In the genomic region with DNA sequence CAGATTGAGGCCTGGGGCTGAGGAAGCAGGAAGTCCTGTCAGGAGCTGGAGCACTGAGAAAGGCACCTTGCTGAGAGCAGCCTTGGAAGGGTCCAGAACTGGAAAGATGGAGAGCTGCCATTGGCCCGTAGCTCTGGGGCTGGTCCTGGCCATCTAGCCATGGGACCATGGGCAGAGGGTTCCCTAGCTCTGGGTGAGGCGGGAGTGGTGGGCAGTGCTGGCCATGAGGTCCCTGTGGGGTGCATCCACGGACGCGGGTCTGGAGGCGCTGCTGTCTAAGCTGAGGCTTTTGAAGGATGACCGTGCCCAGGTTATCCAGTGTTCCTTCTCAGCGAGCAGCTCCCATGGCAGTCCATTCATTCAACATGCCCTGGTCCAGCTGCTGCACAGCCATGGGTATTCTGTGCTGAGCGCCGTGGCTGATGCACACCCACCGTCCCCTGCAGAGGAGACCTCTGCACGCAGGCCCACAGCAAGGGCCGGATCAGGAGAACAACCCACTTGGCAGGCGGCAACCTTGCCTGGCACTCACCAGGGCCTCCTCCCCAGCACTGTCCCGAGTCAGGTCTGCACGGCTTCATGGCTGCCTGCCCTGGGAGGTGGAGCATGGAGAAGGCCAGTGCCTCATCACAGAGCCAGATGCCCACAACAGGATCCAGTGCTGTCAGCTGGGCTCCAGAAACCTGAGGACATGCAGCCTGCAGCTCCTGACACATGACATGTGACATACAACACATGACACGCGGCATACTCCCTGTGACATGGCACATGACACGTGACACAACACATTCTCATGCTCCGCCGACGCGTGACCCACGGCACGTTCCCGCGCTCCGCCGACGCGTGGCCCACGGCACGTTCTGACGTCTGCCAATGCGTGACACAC, we compare ENCODE assay signal across 19 cellular contexts.
DNase-seq lines count a peak whose midpoint lies in the region; ATAC-seq, FAIRE-seq and TF ChIP-seq lines count a peak whose summit lies in the region.
"Had no signal": no experiment of that assay in that cellular context is flagged by ENCODE, and none has a peak within 500 bp of the region (broad histone marks: within the 10 kb centered on the region; RNA-seq: fewer than 3 reads in every experiment).

No MANE protein-coding gene starts in this region.

- no peaks in the 10 kb centered on the region; the same call in 1 of the 2 replicates for H3K23me2 ChIP-seq in H1 (ENCODE audit: low read depth, low read length)

- H3K27me3 ChIP-seq in H1 (replicated peaks in 1 of 4; ENCODE audit: control insufficient read depth in 3 of 4, extremely low read depth in 1 of 4, insufficient read depth in 3 of 4, low read length in 3 of 4): no peaks in the 10 kb centered on the region

- intact Hi-C loops in left ventricle myocardium superior (cut with micrococcal nuclease) (no loop called here), posterior vena cava (cut with DNase I) (no loop called here)

- H3K79me1 ChIP-seq in H1 (ENCODE audit: low read depth, low read length): no peaks in the 10 kb centered on the region

- no peaks in the 10 kb centered on the region for H4K20me1 ChIP-seq in H1 (replicated peaks in 1 of 2; ENCODE audit: control insufficient read depth in 1 of 2, insufficient read depth in 2 of 2, low read length in 2 of 2)

- no peak for DNase-seq in GM12891 (ENCODE audit: insufficient read length, low spot score)
- no peak for DNase-seq in H1 (ENCODE audit: low read depth in 1 of 2, low spot score in 2 of 2)
- DNase-seq in left ventricle myocardium superior: peak; percentile 89
- DNase-seq in posterior vena cava (ENCODE audit: low spot score): peak; percentile 75
- no peak for DNase-seq in T-helper 2 cell
- DNase-seq in NCI-H1105 treated with DMSO at 0.1 percent for 48 hours (lab: John Stamatoyannopoulos, UW): no peak
- DNase-seq in ecto neural progenitor cell (ENCODE audit: low spot score): no peak
- DNase-seq: DMS79 treated with DMSO at 0.1 percent for 48 hours, GDM1, Kasumi-1, NCI-H1417, NCI-H187 treated with DMSO at 0.1 percent for 48 hours, NCI-H526 treated with DMSO at 0.1 percent for 48 hours, SIG-M5 had no signal

- H3K9me3 ChIP-seq in H1 (ENCODE audit: insufficient read depth in 2 of 2, low read depth in 1 of 2, low read length in 1 of 2): no peaks in the 10 kb centered on the region
- H3K9me3 ChIP-seq: A549 had no signal

- H3K79me2 ChIP-seq in H1 (ENCODE audit: control insufficient read depth in 1 of 2, insufficient read depth in 2 of 2, low read length in 2 of 2): no peaks in the 10 kb centered on the region

- H2BK15ac ChIP-seq in H1 (ENCODE audit: low read length): no peak overlapping the region

- H2BK12ac ChIP-seq in H1 (ENCODE audit: low read depth, low read length): no peak overlapping the region

- H2AK5ac ChIP-seq in H1 (ENCODE audit: low read depth, low read length): peak overlapping the region; percentile 77; the same call in 1 of the 2 replicates

- no peak overlapping the region for H3K18ac ChIP-seq in H1 (ENCODE audit: extremely low read depth, low read length)

- ATAC-seq in left ventricle myocardium superior: peak; percentile 96
- no peak for ATAC-seq in GM18861 (IDR thresholded peaks at IDR 0.05; ENCODE audit: unreplicated experiment)
- ATAC-seq: A549 had no signal

- POLR2A ChIA-PET in H1 (lab: Charles Lee; ENCODE audit: partially characterized antibody): interaction anchor here (0.9 kb wide), 1 partner anchor 22 kb away, joined by 3 read pairs; no protein-coding TSS in a partner anchor

- WGBS in H1 (ENCODE audit: extremely low coverage in 1 of 2, insufficient coverage in 1 of 2, insufficient read length in 1 of 2, insufficient replicate concordance in 2 of 2, low coverage in 1 of 2, low lambda C conversion rate in 2 of 2, missing lambda C conversion rate in 1 of 2), 2 experiments: 93% methylated on average over 35 of the region's 35 CpGs; no CpG with 5 or more reads in 1 of the 2 experiments

- no peak overlapping the region for H2BK20ac ChIP-seq in H1 (ENCODE audit: low read length)

- TF ChIP-seq CTCF in H1 (IDR thresholded peaks at IDR 0.05; ENCODE audit: control extremely low read depth in 1 of 3, insufficient read depth in 1 of 3, low read depth in 1 of 3, low read length in 3 of 3): no peak

- H2BK5ac ChIP-seq in H1 (ENCODE audit: low read depth, low read length): no peak overlapping the region

- H2BK120ac ChIP-seq in H1 (replicated peaks; ENCODE audit: low read depth, low read length): no peak overlapping the region

- no peak for TF ChIP-seq EP300 in H1 (IDR thresholded peaks at IDR 0.05; ENCODE audit: borderline replicate concordance in 1 of 2, low read depth in 2 of 2, low read length in 2 of 2)

- no peak overlapping the region for H2AFZ ChIP-seq in H1 (ENCODE audit: low read length)

- no peak overlapping the region for H3K23ac ChIP-seq in H1 (ENCODE audit: insufficient read length)

- H4K8ac ChIP-seq in H1 (ENCODE audit: extremely low read depth, insufficient read depth, low read length): peak overlapping the region; percentile 22; the same call in 1 of the 2 replicates

- H4K91ac ChIP-seq in H1 (replicated peaks; ENCODE audit: insufficient read length, low read length): no peak overlapping the region

- no peak overlapping the region for H3K4me2 ChIP-seq in H1 (ENCODE audit: insufficient read depth in 1 of 2, low read depth in 2 of 2, low read length in 2 of 2)
- H3K4me2 ChIP-seq: A549 had no signal

- no peak overlapping the region for H3K9ac ChIP-seq in H1 (replicated peaks in 1 of 4; ENCODE audit: extremely low read depth in 1 of 4, low read depth in 3 of 4, low read length in 3 of 4)

- no peak for TF ChIP-seq RAD21 in H1 (IDR thresholded peaks at IDR 0.05 in 1 of 2, conservative IDR thresholded peaks at IDR 0.05 in 1 of 2; ENCODE audit: low read depth in 2 of 2, low read length in 2 of 2)

- no peak overlapping the region for H3K4me3 ChIP-seq in H1 (ENCODE audit: extremely low read depth in 1 of 4, insufficient read depth in 2 of 4, low read depth in 3 of 4, low read length in 4 of 4)
- H3K4me3 ChIP-seq: A549 had no signal

- TF ChIP-seq POLR2A in GM12891 (IDR thresholded peaks at IDR 0.05; ENCODE audit: low read depth, low read length) (no peak), H1 (IDR thresholded peaks at IDR 0.05; ENCODE audit: control extremely low read depth in 1 of 2, low read depth in 2 of 2, low read length in 2 of 2) (no peak)

- H4K5ac ChIP-seq in H1 (ENCODE audit: insufficient read length, low read depth, low read length): no peak overlapping the region

- FAIRE-seq in GM12891 (lab: Jason Lieb, UNC) (peak; percentile 73), H1 (lab: Jason Lieb, UNC) (no peak)
- FAIRE-seq: A549, GM12892, H54, RCC 7860 had no signal

- no peaks in the 10 kb centered on the region; a peak in 1 of 7 replicates for H3K4me1 ChIP-seq in H1 (replicated peaks in 1 of 4; ENCODE audit: control insufficient read depth in 3 of 4, insufficient read depth in 4 of 4, low read length in 3 of 4)
- H3K4me1 ChIP-seq: A549 had no signal

- no peak overlapping the region for H3K27ac ChIP-seq in H1 (ENCODE audit: low read depth, low read length)
- H3K27ac ChIP-seq: A549 had no signal

- no peak overlapping the region for H3K14ac ChIP-seq in H1 (ENCODE audit: insufficient read length)

- no peak overlapping the region for H3K4ac ChIP-seq in H1 (replicated peaks; ENCODE audit: insufficient read length, low read depth, low read length)

- H3K56ac ChIP-seq in H1 (replicated peaks; ENCODE audit: insufficient read length, low read depth, low read length): no peak overlapping the region

- CTCF ChIA-PET in H1 (lab: Charles Lee; ENCODE audit: partially characterized antibody): interaction anchor here (0.6 to 1.5 kb wide), 4 partner anchors 10 to 242 kb away, joined by 3 to 4 read pairs (median 4); no protein-coding TSS in a partner anchor

- no peaks in the 10 kb centered on the region; a peak in 1 of 8 replicates for H3K36me3 ChIP-seq in H1 (ENCODE audit: control insufficient read depth in 2 of 4, insufficient read depth in 4 of 4, low read length in 3 of 4)

TF ChIP-seq in GM12891, 5 proteins besides CTCF, POLR2A, EP300 and RAD21:
- TF ChIP-seq POU2F2 (IDR thresholded peaks at IDR 0.05; ENCODE audit: low read depth, low read length) (no peak), SPI1 (IDR thresholded peaks at IDR 0.05; ENCODE audit: low read depth, low read length) (no peak), PAX5 (IDR thresholded peaks at IDR 0.05; ENCODE audit: insufficient read depth, low read length, severe bottlenecking) (no peak), TAF1 (IDR thresholded peaks at IDR 0.05; ENCODE audit: low read depth, low read length) (no peak), POLR2AphosphoS5 (IDR thresholded peaks at IDR 0.05; ENCODE audit: low read depth, low read length) (no peak)
TF ChIP-seq in GM12891: peak in this region for 0.

TF ChIP-seq in H1, 55 proteins besides CTCF, POLR2A, EP300 and RAD21:
- TF ChIP-seq KDM4A (IDR thresholded peaks at IDR 0.05; ENCODE audit: low read depth, low read length, severe bottlenecking): no peak
- no peak for TF ChIP-seq NRF1 (IDR thresholded peaks at IDR 0.05; ENCODE audit: low read depth, low read length)
- TF ChIP-seq SP4 (IDR thresholded peaks at IDR 0.05; ENCODE audit: low read length): no peak
- TF ChIP-seq, protein P1, sequence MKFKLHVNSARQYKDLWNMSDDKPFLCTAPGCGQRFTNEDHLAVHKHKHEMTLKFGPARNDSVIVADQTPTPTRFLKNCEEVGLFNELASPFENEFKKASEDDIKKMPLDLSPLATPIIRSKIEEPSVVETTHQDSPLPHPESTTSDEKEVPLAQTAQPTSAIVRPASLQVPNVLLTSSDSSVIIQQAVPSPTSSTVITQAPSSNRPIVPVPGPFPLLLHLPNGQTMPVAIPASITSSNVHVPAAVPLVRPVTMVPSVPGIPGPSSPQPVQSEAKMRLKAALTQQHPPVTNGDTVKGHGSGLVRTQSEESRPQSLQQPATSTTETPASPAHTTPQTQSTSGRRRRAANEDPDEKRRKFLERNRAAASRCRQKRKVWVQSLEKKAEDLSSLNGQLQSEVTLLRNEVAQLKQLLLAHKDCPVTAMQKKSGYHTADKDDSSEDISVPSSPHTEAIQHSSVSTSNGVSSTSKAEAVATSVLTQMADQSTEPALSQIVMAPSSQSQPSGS (IDR thresholded peaks at IDR 0.05; ENCODE audit: low read length): no peak
- no peak for TF ChIP-seq HDAC6 (IDR thresholded peaks at IDR 0.05; ENCODE audit: low read depth, low read length)
- TF ChIP-seq GTF2F1 (IDR thresholded peaks at IDR 0.05; ENCODE audit: borderline replicate concordance, low read depth, low read length): no peak

Comparison
In these comparisons a context has a peak if more than half of its experiments do, and no peak if none do; other contexts are left out.
1. DNase-seq: peak in left ventricle myocardium superior (single experiment) and posterior vena cava (single experiment); none in GM12891 (single experiment), H1 (0 of 2), T-helper 2 cell (0 of 5), NCI-H1105 treated with DMSO at 0.1 percent for 48 hours (single experiment) and ecto neural progenitor cell (single experiment).